Comparison of ENCODE assay signal across 12 cellular contexts in genomic region chr5:95733100-95733499, GRCh38. TPM values are rescaled to one million over a fixed set of nuclear protein-coding genes. Genes with fewer than 3 reads are reported as not detected.
A peak's percentile ranks its signal among the peaks of the same experiment; 100 is the strongest.
DNase-seq lines count a peak whose midpoint lies in the region; ATAC-seq, FAIRE-seq and TF ChIP-seq lines count a peak whose summit lies in the region.
"Had no signal": no experiment of that assay in that cellular context is flagged by ENCODE, and none has a peak within 500 bp of the region (broad histone marks: within the 10 kb centered on the region; RNA-seq: fewer than 3 reads in every experiment).

No MANE protein-coding gene starts in this region.

- peaks cover 14% of the 10 kb centered on the region for H3K9me1 ChIP-seq in IMR-90 (ENCODE audit: insufficient read depth, low read length)

- POLR2A ChIA-PET in A549 (lab: Yijun Ruan, JAX) (no interaction called here), IMR-90 (lab: Charles Lee; ENCODE audit: unreplicated experiment) (no interaction called here)

- peak overlapping the region; percentile 89; the same call in 1 of the 2 replicates for H3K23ac ChIP-seq in IMR-90 (ENCODE audit: low read depth, low read length)

- no peak overlapping the region for H4K5ac ChIP-seq in IMR-90 (ENCODE audit: low read depth, low read length)

- peaks cover 28% of the 10 kb centered on the region for H4K20me1 ChIP-seq in IMR-90 (ENCODE audit: insufficient read depth, low read length)
- no peaks in the 10 kb centered on the region for H4K20me1 ChIP-seq in neural cell (ENCODE audit: insufficient read depth)

- peaks cover 15 to 52% of the 10 kb centered on the region in 2 experiments for H3K79me1 ChIP-seq in IMR-90 (ENCODE audit: low read depth in 1 of 2, low read length in 2 of 2)

- in situ Hi-C loops in IMR-90 (cut with MboI; ENCODE audit: low sequenced_read_pairs), result loop anchor here (5.0 kb wide), 1 partner anchor 66 kb away; no protein-coding TSS in a partner anchor

- BruUV-seq in IMR-90 (replicated peaks; lab: Mats Ljungman, UMichigan), result no TSS peak

- CTCF ChIA-PET in A549 (lab: Yijun Ruan, JAX), result interaction anchor here (1.3 to 3.1 kb wide), 3 partner anchors 9 to 69 kb away, joined by 3 to 17 read pairs (median 3); no protein-coding TSS in a partner anchor
- CTCF ChIA-PET in IMR-90 (lab: Yijun Ruan, JAX), result no interaction called here

- DNase-seq in A549 (ENCODE audit: low read depth in 1 of 2, low spot score in 1 of 2), result no peak
- no peak for DNase-seq in IMR-90
- DNase-seq in epithelial cell of proximal tubule (ENCODE audit: low read depth), result no peak
- DNase-seq in effector memory CD4-positive, alpha-beta T cell, result no peak
- DNase-seq in foreskin melanocyte, result no peak
- no peak for DNase-seq in GF-D8 (lab: John Stamatoyannopoulos, UW)
- DNase-seq in CD1c-positive myeloid dendritic cell (ENCODE audit: extremely low spot score), result no peak
- DNase-seq: activated CD8-positive, alpha-beta memory T cell treated with anti-CD3 and anti-CD28 coated beads for 24 hours; CD4-positive, CD25-positive, alpha-beta regulatory T cell; NCI-H1436 had no signal

- peak overlapping the region; percentile 84; the same call in 1 of the 2 replicates for H3K14ac ChIP-seq in IMR-90 (replicated peaks; ENCODE audit: low read depth, low read length)

- no peak for TF ChIP-seq RAD21 in A549 (conservative IDR thresholded peaks at IDR 0.05 in 1 of 2, IDR thresholded peaks at IDR 0.05 in 1 of 2)
- TF ChIP-seq RAD21 in IMR-90 (IDR thresholded peaks at IDR 0.05; ENCODE audit: low read length), result no peak
- no peak for TF ChIP-seq RAD21 in neural cell (conservative IDR thresholded peaks at IDR 0.05)

- H3K4me2 ChIP-seq in A549 (peak overlapping the region; percentile 79; the same call in 2 of the 3 replicates), IMR-90 (ENCODE audit: low read depth, low read length) (peak overlapping the region; percentile 95), neural cell (ENCODE audit: low read length) (peak overlapping the region; percentile 44)

- H4K91ac ChIP-seq in IMR-90 (ENCODE audit: insufficient read depth, low read depth, low read length), result no peak overlapping the region

- no peaks in the 10 kb centered on the region for H3K27me3 ChIP-seq in IMR-90 (ENCODE audit: control insufficient read depth, insufficient read depth, low read length)
- peaks cover 33% of the 10 kb centered on the region for H3K27me3 ChIP-seq in neural cell (ENCODE audit: insufficient read depth, low read depth, low read length)
- peaks cover 11% of the 10 kb centered on the region for H3K27me3 ChIP-seq in effector memory CD4-positive, alpha-beta T cell (replicated peaks; ENCODE audit: control insufficient read depth, insufficient read depth, low read length, poor library complexity, severe bottlenecking)

- peak overlapping the region in 1 of 2 experiments; percentile 24; a peak in 1 of 4 replicates for H4K8ac ChIP-seq in IMR-90 (ENCODE audit: low read depth in 2 of 2, low read length in 2 of 2)

- no peak overlapping the region for H2BK120ac ChIP-seq in IMR-90 (ENCODE audit: low read depth, low read length)

- no peaks in the 10 kb centered on the region for H3K9me2 ChIP-seq in neural cell (ENCODE audit: insufficient read depth, low read length)

- TF ChIP-seq EP300 in A549 (IDR thresholded peaks at IDR 0.05) (no peak), neural cell (conservative IDR thresholded peaks at IDR 0.05; ENCODE audit: poor library complexity, severe bottlenecking) (no peak)

- H3K9ac ChIP-seq in IMR-90 (ENCODE audit: low read depth, low read length) (peak overlapping the region; percentile 45), neural cell (ENCODE audit: low read length) (no peak overlapping the region)

- peak overlapping the region; percentile 59 for H2BK5ac ChIP-seq in IMR-90 (ENCODE audit: low read depth, low read length, poor library complexity, severe bottlenecking)

- ATAC-seq in A549 (no peak), IMR-90 (ENCODE audit: low read depth) (no peak)
- ATAC-seq: stimulated activated memory B cell treated with anti-CD40 and anti-IgM and Interleukin-4, amounts not matched to agents 10 μg/mL and 1 μg/mL and 100 μg/mL, for 72 hours had no signal

- H3F3A ChIP-seq in neural cell (ENCODE audit: insufficient read depth, low read length, poor library complexity, severe bottlenecking), result no peaks in the 10 kb centered on the region

- no peak overlapping the region for H2AK9ac ChIP-seq in IMR-90 (replicated peaks; ENCODE audit: low read depth, low read length, poor library complexity)

- intact Hi-C loops in IMR-90 (cut with micrococcal nuclease), result loop anchor here (5.0 to 10.0 kb wide), 2 partner anchors 86 to 178 kb away; partner anchors contain the start of genes ARSK, RFESD and SKIC3

- no peak overlapping the region for H2AK5ac ChIP-seq in IMR-90 (ENCODE audit: low read depth, low read length)

- H3K9me3 ChIP-seq in A549 (no peaks in the 10 kb centered on the region), IMR-90 (ENCODE audit: control insufficient read depth, insufficient read depth, low read length) (no peaks in the 10 kb centered on the region), neural cell (ENCODE audit: low read length) (no peaks in the 10 kb centered on the region)
- H3K9me3 ChIP-seq in effector memory CD4-positive, alpha-beta T cell (ENCODE audit: control insufficient read depth, low read length), result no peaks in the 10 kb centered on the region

- peak overlapping the region; percentile 69 for H3K18ac ChIP-seq in IMR-90 (ENCODE audit: low read depth, low read length)

- H3K56ac ChIP-seq in IMR-90 (ENCODE audit: extremely low read depth, insufficient read depth, low read length), result no peak overlapping the region

- no peak overlapping the region for H3K27ac ChIP-seq in A549
- peak overlapping the region; percentile 35; the same call in 1 of the 2 replicates for H3K27ac ChIP-seq in IMR-90 (ENCODE audit: insufficient read depth, low read length)
- H3K27ac ChIP-seq in neural cell (ENCODE audit: low read length), result no peak overlapping the region
- no peak overlapping the region for H3K27ac ChIP-seq in effector memory CD4-positive, alpha-beta T cell (ENCODE audit: insufficient read depth, low read length, poor library complexity, severe bottlenecking)

- H3K4me1 ChIP-seq in A549, result peaks cover 17% of the 10 kb centered on the region; the same call in 1 of the 3 replicates
- peaks cover 9% of the 10 kb centered on the region for H3K4me1 ChIP-seq in IMR-90 (ENCODE audit: control insufficient read depth, insufficient read depth, low read length)
- peaks cover 5% of the 10 kb centered on the region for H3K4me1 ChIP-seq in effector memory CD4-positive, alpha-beta T cell (ENCODE audit: control insufficient read depth, insufficient read depth, low read length, poor library complexity, severe bottlenecking)

- TF ChIP-seq POLR2A in A549 (IDR thresholded peaks at IDR 0.05; ENCODE audit: low read length) (no peak), IMR-90 (IDR thresholded peaks at IDR 0.05; ENCODE audit: low read depth, low read length) (no peak)

- WGBS in A549 (ENCODE audit: missing lambda C conversion rate), result 89% methylated on average over 8 of the region's 8 CpGs
- WGBS in IMR-90 (ENCODE audit: extremely low coverage in 2 of 2, insufficient read length in 1 of 2), 2 experiments, result 57% methylated on average over 2 of the region's 8 CpGs; no CpG with 5 or more reads in 1 of the 2 experiments

- H3K4me3 ChIP-seq in A549 (no peak overlapping the region), IMR-90 (ENCODE audit: insufficient read depth, low read depth, low read length) (peak overlapping the region; percentile 98), epithelial cell of proximal tubule (ENCODE audit: low read depth, low read length) (peak overlapping the region; percentile 32), neural cell (ENCODE audit: low read length) (peak overlapping the region; percentile 82)
- H3K4me3 ChIP-seq in effector memory CD4-positive, alpha-beta T cell (ENCODE audit: insufficient read depth, low read depth, low read length, poor library complexity, severe bottlenecking), result no peak overlapping the region

- no peak overlapping the region for H2AFZ ChIP-seq in IMR-90 (replicated peaks; ENCODE audit: low read length, poor library complexity)
- no peak overlapping the region for H2AFZ ChIP-seq in neural cell (ENCODE audit: low read depth, low read length)

- no peak overlapping the region for H2BK15ac ChIP-seq in IMR-90 (ENCODE audit: low read depth, low read length)

- H3K4ac ChIP-seq in IMR-90 (ENCODE audit: low read depth, low read length), result no peak overlapping the region

- H2BK20ac ChIP-seq in IMR-90 (ENCODE audit: low read depth, low read length), result no peak overlapping the region

- H3K36me3 ChIP-seq in IMR-90 (ENCODE audit: control insufficient read depth, insufficient read depth, low read length) (peaks cover 12% of the 10 kb centered on the region), neural cell (ENCODE audit: insufficient read depth, low read length) (no peaks in the 10 kb centered on the region)
- no peaks in the 10 kb centered on the region for H3K36me3 ChIP-seq in effector memory CD4-positive, alpha-beta T cell (ENCODE audit: control insufficient read depth, insufficient read depth, low read length)

- TF ChIP-seq CTCF in A549 (IDR thresholded peaks at IDR 0.05) (no peak), IMR-90 (conservative IDR thresholded peaks at IDR 0.05; ENCODE audit: low read depth, low read length) (no peak), epithelial cell of proximal tubule (conservative IDR thresholded peaks at IDR 0.05; ENCODE audit: low read depth, low read length) (no peak), neural cell (IDR thresholded peaks at IDR 0.05; ENCODE audit: poor library complexity, severe bottlenecking) (no peak)

- FAIRE-seq in A549 (lab: Jason Lieb, UNC), result no peak

- dilution Hi-C loops in IMR-90 (cut with HindIII; ENCODE audit: low sequenced_read_pairs, unreplicated experiment), result no loop called here

- peaks cover 12% of the 10 kb centered on the region for H3K79me2 ChIP-seq in neural cell (replicated peaks; ENCODE audit: insufficient read depth, low read length)

RNA-seq across cellular contexts. Expression of gene RHOBTB3, which starts 2.0 kb away (rescaled TPM):
- polyA plus RNA-seq in A549 (2011; rRNA removed) (28.6 and 37.5 TPM in 2 replicates), A549 (2017; fragmentation: RNase III; extraction: RNeasy Plus Mini Kit Qiagen cat#74134 plus additional on column Dnase treatment) (7.3 to 11.1 TPM (median 9.1 TPM) in 3 replicates), IMR-90 (2012; rRNA removed) (117 and 118 TPM in 2 replicates), neural cell (79.0 and 99.4 TPM in 2 replicates)
- 14.2 TPM in 2 replicates for polyA plus RNA-seq in A549 (2012; cell fraction: cytosol; rRNA removed)
- polyA plus RNA-seq in A549 (2012; cell fraction: nucleus; rRNA removed), result 8.7 and 11.3 TPM in 2 replicates
- 63.6 and 65.8 TPM in 2 replicates for polyA minus RNA-seq in A549 (2011; rRNA and poly(A)+ RNA removed)
- total RNA-seq in IMR-90 (2012; rRNA removed) (356 and 447 TPM in 2 replicates), epithelial cell of proximal tubule (39.9 and 86.4 TPM in 2 replicates)
- polyA plus RNA-seq in IMR-90 (2012; cell fraction: cytosol; rRNA removed), result 106 and 114 TPM in 2 replicates
- polyA plus RNA-seq in IMR-90 (2012; cell fraction: nucleus; rRNA removed; ENCODE audit: low replicate concordance), result 115 and 315 TPM in 2 replicates
- 129 and 134 TPM in 2 replicates for polyA minus RNA-seq in neural cell

RNA-seq across cellular contexts. Expression of gene SPATA9, which starts 50.3 kb away (rescaled TPM):
- 0.15 and 0.16 TPM in 2 replicates for polyA plus RNA-seq in A549 (2011; rRNA removed)
- polyA plus RNA-seq in A549 (2012; cell fraction: cytosol; rRNA removed), result not detected in 2 replicates
- polyA plus RNA-seq in A549 (2012; cell fraction: nucleus; rRNA removed), result not detected in 2 replicates
- not detected in 3 replicates for polyA plus RNA-seq in A549 (2017; fragmentation: RNase III; extraction: RNeasy Plus Mini Kit Qiagen cat#74134 plus additional on column Dnase treatment)
- not detected in 2 replicates for polyA minus RNA-seq in A549 (2011; rRNA and poly(A)+ RNA removed)
- 0.72 and 0.83 TPM in 2 replicates for total RNA-seq in IMR-90 (2012; rRNA removed)
- polyA plus RNA-seq in IMR-90 (2012; rRNA removed), result 0.66 and 0.86 TPM in 2 replicates
- 0.16 and 0.25 TPM in 2 replicates for polyA plus RNA-seq in IMR-90 (2012; cell fraction: cytosol; rRNA removed)
- 0.21 and 2.0 TPM in 2 replicates for polyA plus RNA-seq in IMR-90 (2012; cell fraction: nucleus; rRNA removed; ENCODE audit: low replicate concordance)
- total RNA-seq in epithelial cell of proximal tubule, result 0.36 TPM in 1 of 2 replicates, not detected in the other
- polyA plus RNA-seq in neural cell, result 1.1 and 5.8 TPM in 2 replicates
- polyA minus RNA-seq in neural cell, result 0.97 TPM in 1 of 2 replicates, not detected in the other
- total RNA-seq: CD4-positive, CD25-positive, alpha-beta regulatory T cell had no signal

Comparison
In these comparisons a context has a peak if more than half of its experiments do, and no peak if none do; other contexts are left out.
1. H3K4me2 ChIP-seq: peak in every context shown above with its lines; median percentile 95 in IMR-90; 79 in A549; 44 in neural cell.
2. H3K4me3 ChIP-seq: peak in IMR-90 (single experiment), epithelial cell of proximal tubule (single experiment) and neural cell (single experiment); none in A549 (single experiment) and effector memory CD4-positive, alpha-beta T cell (single experiment).